In genomic region chr7:69825031-69825681, GRCh38 we compare ENCODE assay signal across 1 cellular context.
TF ChIP-seq lines count a peak whose summit lies in the region.

No MANE protein-coding gene starts in this region.

TF ChIP-seq in GM12878, 131 proteins besides CTCF, POLR2A, EP300 and RAD21 (continued from another document):
- TF ChIP-seq POLR2AphosphoS5 (IDR thresholded peaks at IDR 0.05; ENCODE audit: low read length) (peak; percentile 58), GATAD2B (conservative IDR thresholded peaks at IDR 0.05; ENCODE audit: low read depth) (no peak), PAX8 (IDR thresholded peaks at IDR 0.05) (no peak), ATF7 (IDR thresholded peaks at IDR 0.05; ENCODE audit: low read depth) (no peak), NR2F1 (conservative IDR thresholded peaks at IDR 0.05) (0 out of 2 replicates have a peak, but pooled peaks have one; percentile 9), ZBTB4 (CRISPR knock-in tag; IDR thresholded peaks at IDR 0.05) (0 out of 2 replicates have a peak, but pooled peaks have one; percentile 5), MEF2B (IDR thresholded peaks at IDR 0.05; ENCODE audit: partially characterized antibody, poor library complexity, severe bottlenecking) (peak; percentile 38), MTA3 (IDR thresholded peaks at IDR 0.05; ENCODE audit: borderline replicate concordance, low read length) (peak; percentile 13; the same call in 1 of the 2 replicates), PAX5 (IDR thresholded peaks at IDR 0.05; ENCODE audit: borderline replicate concordance, low read depth, low read length) (no peak), YY1 (IDR thresholded peaks at IDR 0.05; ENCODE audit: low read depth, low read length) (peak; percentile 60; the same call in 1 of the 2 replicates), ZNF687 (IDR thresholded peaks at IDR 0.05) (peak; percentile 65; the same call in 1 of the 2 replicates), ZBTB33 (IDR thresholded peaks at IDR 0.05) (no peak), RBBP5 (conservative IDR thresholded peaks at IDR 0.05) (no peak)
